In the genomic region with DNA sequence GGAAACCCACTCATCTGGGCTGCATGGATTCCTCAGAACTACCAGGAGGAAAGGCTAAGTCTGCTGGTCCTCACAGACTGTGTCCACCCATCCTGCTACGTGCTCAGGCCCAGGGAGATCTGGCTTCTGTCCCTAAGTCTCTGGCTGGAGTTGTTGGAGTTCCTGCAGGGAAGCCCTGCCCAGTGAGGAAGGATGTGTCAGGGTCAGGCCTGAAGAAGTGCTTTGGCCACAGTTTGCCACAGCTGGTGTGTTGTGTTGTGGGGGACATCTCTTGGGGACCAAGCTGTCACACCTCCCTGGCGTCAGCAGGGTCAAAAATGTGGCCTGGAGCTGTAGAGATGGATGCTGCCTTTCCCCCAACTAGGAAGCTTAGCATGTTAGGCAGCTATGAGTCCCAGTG, we compare ENCODE assay signal across 2 cellular contexts.
TF ChIP-seq lines count a peak whose summit lies in the region.

No MANE protein-coding gene starts in this region.

TF ChIP-seq in IMR-90, 13 proteins besides CTCF, POLR2A, EP300 and RAD21:
- TF ChIP-seq MAZ (IDR thresholded peaks at IDR 0.05; ENCODE audit: borderline replicate concordance, low read depth, low read length) (no peak), RFX5 (IDR thresholded peaks at IDR 0.05; ENCODE audit: low read depth, low read length) (no peak), SMC3 (IDR thresholded peaks at IDR 0.05; ENCODE audit: low read depth, low read length) (no peak), NFE2L2 (IDR thresholded peaks at IDR 0.05; ENCODE audit: low read depth, low read length) (no peak), USF2 (IDR thresholded peaks at IDR 0.05; ENCODE audit: low read depth, low read length) (no peak), CHD1 (IDR thresholded peaks at IDR 0.05; ENCODE audit: low read depth, low read length) (no peak), CEBPB (IDR thresholded peaks at IDR 0.05; ENCODE audit: low read depth, low read length) (no peak), FOS (IDR thresholded peaks at IDR 0.05; ENCODE audit: low read depth, low read length) (no peak), MAFK (IDR thresholded peaks at IDR 0.05; ENCODE audit: low read depth, low read length) (no peak), BHLHE40 (IDR thresholded peaks at IDR 0.05; ENCODE audit: low read depth, low read length) (no peak), RCOR1 (IDR thresholded peaks at IDR 0.05; ENCODE audit: insufficient replicate concordance, low read length) (no peak), MXI1 (IDR thresholded peaks at IDR 0.05; ENCODE audit: borderline replicate concordance, low read depth, low read length) (no peak)
- TF ChIP-seq, protein P1, sequence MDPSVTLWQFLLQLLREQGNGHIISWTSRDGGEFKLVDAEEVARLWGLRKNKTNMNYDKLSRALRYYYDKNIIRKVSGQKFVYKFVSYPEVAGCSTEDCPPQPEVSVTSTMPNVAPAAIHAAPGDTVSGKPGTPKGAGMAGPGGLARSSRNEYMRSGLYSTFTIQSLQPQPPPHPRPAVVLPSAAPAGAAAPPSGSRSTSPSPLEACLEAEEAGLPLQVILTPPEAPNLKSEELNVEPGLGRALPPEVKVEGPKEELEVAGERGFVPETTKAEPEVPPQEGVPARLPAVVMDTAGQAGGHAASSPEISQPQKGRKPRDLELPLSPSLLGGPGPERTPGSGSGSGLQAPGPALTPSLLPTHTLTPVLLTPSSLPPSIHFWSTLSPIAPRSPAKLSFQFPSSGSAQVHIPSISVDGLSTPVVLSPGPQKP (IDR thresholded peaks at IDR 0.05; ENCODE audit: borderline replicate concordance, low read depth, low read length): no peak
TF ChIP-seq in IMR-90: peak in this region for 0.

TF ChIP-seq in GM23338, 12 proteins besides CTCF, POLR2A, EP300 and RAD21:
- TF ChIP-seq STAT1 (IDR thresholded peaks at IDR 0.05; ENCODE audit: unreplicated experiment) (no peak), CREB1 (CRISPR knock-in tag; IDR thresholded peaks at IDR 0.05; ENCODE audit: low read depth) (no peak)
